Comparison of ENCODE assay signal across 8 cellular contexts in genomic region chr7:130486963-130487324, GRCh38. TPM values are rescaled to one million over a fixed set of nuclear protein-coding genes. Genes with fewer than 3 reads are reported as not detected.
DNase-seq lines count a peak whose midpoint lies in the region; ATAC-seq and TF ChIP-seq lines count a peak whose summit lies in the region.

No MANE protein-coding gene starts in this region.

- H3K9me3 ChIP-seq in iPS-15b (ENCODE audit: control insufficient read depth, insufficient read depth, low read length) = no peaks in the 10 kb centered on the region

- no peak for ATAC-seq in stimulated activated naive B cell treated with anti-CD40 and anti-IgM and Interleukin-4, amounts not matched to agents 10 μg/mL and 1 μg/mL and 100 μg/mL, for 72 hours (replicated peaks)
- ATAC-seq in SK-N-SH treated with all-trans-retinoic acid at 6 μM for 48 hours (no peak), GM21390 (IDR thresholded peaks at IDR 0.05; ENCODE audit: unreplicated experiment) (no peak), GM18868 (IDR thresholded peaks at IDR 0.05; ENCODE audit: unreplicated experiment) (no peak)

- no peaks in the 10 kb centered on the region for H3K36me3 Mint-ChIP-seq in activated CD4-positive, alpha-beta memory T cell treated with anti-CD3 and anti-CD28 coated beads, Interleukin-2, amount 10 ng/mL, durations not matched to agents 7 days and 5 days (ENCODE audit: low read depth)
- no peaks in the 10 kb centered on the region for H3K36me3 Mint-ChIP-seq in stimulated activated naive B cell treated with anti-CD40 and anti-IgM and Interleukin-4, amounts not matched to agents 10 μg/mL and 1 μg/mL and 100 μg/mL, for 72 hours

- H3K27ac Mint-ChIP-seq in activated CD4-positive, alpha-beta memory T cell treated with anti-CD3 and anti-CD28 coated beads, Interleukin-2, amount 10 ng/mL, durations not matched to agents 7 days and 5 days = no peak overlapping the region
- H3K27ac Mint-ChIP-seq in stimulated activated naive B cell treated with anti-CD40 and anti-IgM and Interleukin-4, amounts not matched to agents 10 μg/mL and 1 μg/mL and 100 μg/mL, for 72 hours = no peak overlapping the region

- peaks cover 72% of the 10 kb centered on the region for H3K27me3 Mint-ChIP-seq in activated CD4-positive, alpha-beta memory T cell treated with anti-CD3 and anti-CD28 coated beads, Interleukin-2, amount 10 ng/mL, durations not matched to agents 7 days and 5 days
- peaks cover 34 to 54% of the 10 kb centered on the region in 2 donors for H3K27me3 Mint-ChIP-seq in stimulated activated naive B cell treated with anti-CD40 and anti-IgM and Interleukin-4, amounts not matched to agents 10 μg/mL and 1 μg/mL and 100 μg/mL, for 72 hours

- no peaks in the 10 kb centered on the region for H3K36me3 ChIP-seq in iPS-15b (ENCODE audit: control insufficient read depth, insufficient read depth, low read length)

- H3K9me3 Mint-ChIP-seq in activated CD4-positive, alpha-beta memory T cell treated with anti-CD3 and anti-CD28 coated beads, Interleukin-2, amount 10 ng/mL, durations not matched to agents 7 days and 5 days = no peaks in the 10 kb centered on the region
- no peaks in the 10 kb centered on the region for H3K9me3 Mint-ChIP-seq in stimulated activated naive B cell treated with anti-CD40 and anti-IgM and Interleukin-4, amounts not matched to agents 10 μg/mL and 1 μg/mL and 100 μg/mL, for 72 hours

- POLR2A ChIA-PET in activated CD4-positive, alpha-beta memory T cell treated with anti-CD3 and anti-CD28 coated beads, Interleukin-2, amount 10 ng/mL, durations not matched to agents 7 days and 5 days (lab: Charles Lee) = no interaction called here

- H3K4me3 Mint-ChIP-seq in activated CD4-positive, alpha-beta memory T cell treated with anti-CD3 and anti-CD28 coated beads, Interleukin-2, amount 10 ng/mL, durations not matched to agents 7 days and 5 days = peak overlapping the region; percentile 39
- H3K4me3 Mint-ChIP-seq in stimulated activated naive B cell treated with anti-CD40 and anti-IgM and Interleukin-4, amounts not matched to agents 10 μg/mL and 1 μg/mL and 100 μg/mL, for 72 hours = peak overlapping the region; percentile 87 to 91

- no peak overlapping the region for H3K9ac ChIP-seq in iPS-15b (ENCODE audit: low read depth, low read length)

- CTCF ChIA-PET in activated CD4-positive, alpha-beta memory T cell treated with anti-CD3 and anti-CD28 coated beads, Interleukin-2, amount 10 ng/mL, durations not matched to agents 7 days and 5 days (lab: Charles Lee) = interaction anchor here (0.8 to 1.9 kb wide), 5 partner anchors 16 to 417 kb away, joined by 3 to 6 read pairs (median 4); partner anchors contain the start of gene KLHDC10

- DNase-seq in NCI-H345 (lab: John Stamatoyannopoulos, UW) (peak; percentile 49), NCI-H345 treated with DMSO at 0.1 percent for 48 hours (lab: John Stamatoyannopoulos, UW; ENCODE audit: unreplicated experiment) (no peak)
- no peak for DNase-seq in activated CD4-positive, alpha-beta memory T cell treated with anti-CD3 and anti-CD28 coated beads, Interleukin-2, amount 10 ng/mL, durations not matched to agents 7 days and 5 days
- no peak for DNase-seq in stimulated activated naive B cell treated with anti-CD40 and anti-IgM and Interleukin-4, amounts not matched to agents 10 μg/mL and 1 μg/mL and 100 μg/mL, for 72 hours

- peak overlapping the region; percentile 86 for H3K4me3 ChIP-seq in iPS-15b (ENCODE audit: low read depth, low read length)

- H3K27me3 ChIP-seq in iPS-15b (ENCODE audit: control insufficient read depth, insufficient read depth, low read length) = peaks cover 11% of the 10 kb centered on the region

- peaks cover 29% of the 10 kb centered on the region for H3K4me1 Mint-ChIP-seq in activated CD4-positive, alpha-beta memory T cell treated with anti-CD3 and anti-CD28 coated beads, Interleukin-2, amount 10 ng/mL, durations not matched to agents 7 days and 5 days
- peaks cover 28 to 41% of the 10 kb centered on the region in 2 donors for H3K4me1 Mint-ChIP-seq in stimulated activated naive B cell treated with anti-CD40 and anti-IgM and Interleukin-4, amounts not matched to agents 10 μg/mL and 1 μg/mL and 100 μg/mL, for 72 hours

- peaks cover 14% of the 10 kb centered on the region for H3K4me1 ChIP-seq in iPS-15b (ENCODE audit: control insufficient read depth, insufficient read depth, low read length)

TF ChIP-seq in SK-N-SH treated with all-trans-retinoic acid at 6 μM for 48 hours, 23 proteins besides CTCF, POLR2A, EP300 and RAD21:
- TF ChIP-seq CREB5 (CRISPR knock-in tag; IDR thresholded peaks at IDR 0.05; ENCODE audit: low read depth) (no peak), TSHZ2 (CRISPR knock-in tag; IDR thresholded peaks at IDR 0.05) (no peak), TCF4 (CRISPR knock-in tag; IDR thresholded peaks at IDR 0.05; ENCODE audit: borderline replicate concordance) (no peak), ZNF565 (CRISPR knock-in tag; conservative IDR thresholded peaks at IDR 0.05; ENCODE audit: low read depth) (no peak), ZC3H10 (CRISPR knock-in tag; IDR thresholded peaks at IDR 0.05) (no peak), PPARA (CRISPR knock-in tag; IDR thresholded peaks at IDR 0.05; ENCODE audit: borderline replicate concordance) (no peak)

RNA-seq across cellular contexts. Expression of gene MEST, which starts 4.9 kb away (rescaled TPM):
- under 1 TPM; 0.55 to 0.68 TPM for total RNA-seq in activated CD4-positive, alpha-beta memory T cell treated with anti-CD3 and anti-CD28 coated beads, Interleukin-2, amount 10 ng/mL, durations not matched to agents 7 days and 5 days

RNA-seq across cellular contexts. Expression of gene CEP41, which starts 46.1 kb away (rescaled TPM):
- total RNA-seq in activated CD4-positive, alpha-beta memory T cell treated with anti-CD3 and anti-CD28 coated beads, Interleukin-2, amount 10 ng/mL, durations not matched to agents 7 days and 5 days = 10 to 100 TPM; 13.2 to 15.7 TPM
